In genomic region chr14:42335918-42336317, GRCh38 we compare ENCODE assay signal across 1 cellular context.
TF ChIP-seq lines count a peak whose summit lies in the region.

No MANE protein-coding gene starts in this region.

TF ChIP-seq in H1, 55 proteins besides CTCF, POLR2A, EP300 and RAD21 (continued from another document):
- peak; percentile 85 to 98 for TF ChIP-seq BCL11A (IDR thresholded peaks at IDR 0.05; ENCODE audit: low read depth in 2 of 2, low read length in 2 of 2)
- TF ChIP-seq YY1 (IDR thresholded peaks at IDR 0.05; ENCODE audit: low read depth, low read length) = peak; percentile 37; the same call in 1 of the 2 replicates
- TF ChIP-seq SUZ12 (IDR thresholded peaks at IDR 0.05; ENCODE audit: low read length) = no peak
- TF ChIP-seq, protein P1, sequence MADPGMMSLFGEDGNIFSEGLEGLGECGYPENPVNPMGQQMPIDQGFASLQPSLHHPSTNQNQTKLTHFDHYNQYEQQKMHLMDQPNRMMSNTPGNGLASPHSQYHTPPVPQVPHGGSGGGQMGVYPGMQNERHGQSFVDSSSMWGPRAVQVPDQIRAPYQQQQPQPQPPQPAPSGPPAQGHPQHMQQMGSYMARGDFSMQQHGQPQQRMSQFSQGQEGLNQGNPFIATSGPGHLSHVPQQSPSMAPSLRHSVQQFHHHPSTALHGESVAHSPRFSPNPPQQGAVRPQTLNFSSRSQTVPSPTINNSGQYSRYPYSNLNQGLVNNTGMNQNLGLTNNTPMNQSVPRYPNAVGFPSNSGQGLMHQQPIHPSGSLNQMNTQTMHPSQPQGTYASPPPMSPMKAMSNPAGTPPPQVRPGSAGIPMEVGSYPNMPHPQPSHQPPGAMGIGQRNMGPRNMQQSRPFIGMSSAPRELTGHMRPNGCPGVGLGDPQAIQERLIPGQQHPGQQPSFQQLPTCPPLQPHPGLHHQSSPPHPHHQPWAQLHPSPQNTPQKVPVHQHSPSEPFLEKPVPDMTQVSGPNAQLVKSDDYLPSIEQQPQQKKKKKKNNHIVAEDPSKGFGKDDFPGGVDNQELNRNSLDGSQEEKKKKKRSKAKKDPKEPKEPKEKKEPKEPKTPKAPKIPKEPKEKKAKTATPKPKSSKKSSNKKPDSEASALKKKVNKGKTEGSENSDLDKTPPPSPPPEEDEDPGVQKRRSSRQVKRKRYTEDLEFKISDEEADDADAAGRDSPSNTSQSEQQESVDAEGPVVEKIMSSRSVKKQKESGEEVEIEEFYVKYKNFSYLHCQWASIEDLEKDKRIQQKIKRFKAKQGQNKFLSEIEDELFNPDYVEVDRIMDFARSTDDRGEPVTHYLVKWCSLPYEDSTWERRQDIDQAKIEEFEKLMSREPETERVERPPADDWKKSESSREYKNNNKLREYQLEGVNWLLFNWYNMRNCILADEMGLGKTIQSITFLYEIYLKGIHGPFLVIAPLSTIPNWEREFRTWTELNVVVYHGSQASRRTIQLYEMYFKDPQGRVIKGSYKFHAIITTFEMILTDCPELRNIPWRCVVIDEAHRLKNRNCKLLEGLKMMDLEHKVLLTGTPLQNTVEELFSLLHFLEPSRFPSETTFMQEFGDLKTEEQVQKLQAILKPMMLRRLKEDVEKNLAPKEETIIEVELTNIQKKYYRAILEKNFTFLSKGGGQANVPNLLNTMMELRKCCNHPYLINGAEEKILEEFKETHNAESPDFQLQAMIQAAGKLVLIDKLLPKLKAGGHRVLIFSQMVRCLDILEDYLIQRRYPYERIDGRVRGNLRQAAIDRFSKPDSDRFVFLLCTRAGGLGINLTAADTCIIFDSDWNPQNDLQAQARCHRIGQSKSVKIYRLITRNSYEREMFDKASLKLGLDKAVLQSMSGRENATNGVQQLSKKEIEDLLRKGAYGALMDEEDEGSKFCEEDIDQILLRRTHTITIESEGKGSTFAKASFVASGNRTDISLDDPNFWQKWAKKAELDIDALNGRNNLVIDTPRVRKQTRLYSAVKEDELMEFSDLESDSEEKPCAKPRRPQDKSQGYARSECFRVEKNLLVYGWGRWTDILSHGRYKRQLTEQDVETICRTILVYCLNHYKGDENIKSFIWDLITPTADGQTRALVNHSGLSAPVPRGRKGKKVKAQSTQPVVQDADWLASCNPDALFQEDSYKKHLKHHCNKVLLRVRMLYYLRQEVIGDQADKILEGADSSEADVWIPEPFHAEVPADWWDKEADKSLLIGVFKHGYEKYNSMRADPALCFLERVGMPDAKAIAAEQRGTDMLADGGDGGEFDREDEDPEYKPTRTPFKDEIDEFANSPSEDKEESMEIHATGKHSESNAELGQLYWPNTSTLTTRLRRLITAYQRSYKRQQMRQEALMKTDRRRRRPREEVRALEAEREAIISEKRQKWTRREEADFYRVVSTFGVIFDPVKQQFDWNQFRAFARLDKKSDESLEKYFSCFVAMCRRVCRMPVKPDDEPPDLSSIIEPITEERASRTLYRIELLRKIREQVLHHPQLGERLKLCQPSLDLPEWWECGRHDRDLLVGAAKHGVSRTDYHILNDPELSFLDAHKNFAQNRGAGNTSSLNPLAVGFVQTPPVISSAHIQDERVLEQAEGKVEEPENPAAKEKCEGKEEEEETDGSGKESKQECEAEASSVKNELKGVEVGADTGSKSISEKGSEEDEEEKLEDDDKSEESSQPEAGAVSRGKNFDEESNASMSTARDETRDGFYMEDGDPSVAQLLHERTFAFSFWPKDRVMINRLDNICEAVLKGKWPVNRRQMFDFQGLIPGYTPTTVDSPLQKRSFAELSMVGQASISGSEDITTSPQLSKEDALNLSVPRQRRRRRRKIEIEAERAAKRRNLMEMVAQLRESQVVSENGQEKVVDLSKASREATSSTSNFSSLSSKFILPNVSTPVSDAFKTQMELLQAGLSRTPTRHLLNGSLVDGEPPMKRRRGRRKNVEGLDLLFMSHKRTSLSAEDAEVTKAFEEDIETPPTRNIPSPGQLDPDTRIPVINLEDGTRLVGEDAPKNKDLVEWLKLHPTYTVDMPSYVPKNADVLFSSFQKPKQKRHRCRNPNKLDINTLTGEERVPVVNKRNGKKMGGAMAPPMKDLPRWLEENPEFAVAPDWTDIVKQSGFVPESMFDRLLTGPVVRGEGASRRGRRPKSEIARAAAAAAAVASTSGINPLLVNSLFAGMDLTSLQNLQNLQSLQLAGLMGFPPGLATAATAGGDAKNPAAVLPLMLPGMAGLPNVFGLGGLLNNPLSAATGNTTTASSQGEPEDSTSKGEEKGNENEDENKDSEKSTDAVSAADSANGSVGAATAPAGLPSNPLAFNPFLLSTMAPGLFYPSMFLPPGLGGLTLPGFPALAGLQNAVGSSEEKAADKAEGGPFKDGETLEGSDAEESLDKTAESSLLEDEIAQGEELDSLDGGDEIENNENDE (IDR thresholded peaks at IDR 0.05; ENCODE audit: insufficient replicate concordance, low read length) = peak; percentile 96
- TF ChIP-seq RNF2 (IDR thresholded peaks at IDR 0.05; ENCODE audit: borderline replicate concordance, low read depth, low read length, missing control alignments, poor library complexity, severe bottlenecking) = no peak
- TF ChIP-seq BRCA1 (IDR thresholded peaks at IDR 0.05; ENCODE audit: low read depth, low read length) = no peak
- TF ChIP-seq JUND (IDR thresholded peaks at IDR 0.05; ENCODE audit: low read length) = no peak
- no peak for TF ChIP-seq BACH1 (IDR thresholded peaks at IDR 0.05; ENCODE audit: low read length)
- no peak for TF ChIP-seq HDAC6 (IDR thresholded peaks at IDR 0.05; ENCODE audit: low read depth, low read length)
TF ChIP-seq in H1: peak in this region for 9.
